Comparison of ENCODE assay signal across 16 cellular contexts in the genomic region with DNA sequence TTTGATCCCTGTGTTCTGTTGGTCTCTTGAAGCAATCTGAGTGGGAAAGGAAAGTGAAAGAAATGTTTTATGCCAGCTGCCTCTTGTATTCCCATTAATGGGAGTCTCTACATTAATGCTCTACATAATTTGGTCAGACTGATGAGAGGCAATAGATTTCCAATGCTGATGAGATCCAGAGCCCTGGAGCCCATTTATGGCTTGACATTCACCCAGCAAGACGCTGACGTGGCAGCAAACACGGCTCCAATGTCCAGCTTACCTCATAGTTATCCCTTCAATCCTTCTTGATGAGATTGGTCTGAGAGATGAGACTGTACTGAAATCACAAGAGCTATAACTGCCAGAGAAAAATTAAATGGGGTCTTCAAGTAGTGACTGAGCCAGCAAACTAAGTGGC. TPM values are rescaled to one million over a fixed set of nuclear protein-coding genes. Genes with fewer than 3 reads are reported as not detected.
A peak's percentile ranks its signal among the peaks of the same experiment; 100 is the strongest.
DNase-seq lines count a peak whose midpoint lies in the region; ATAC-seq and TF ChIP-seq lines count a peak whose summit lies in the region.
"Had no signal": no experiment of that assay in that cellular context is flagged by ENCODE, and none has a peak within 500 bp of the region (broad histone marks: within the 10 kb centered on the region; RNA-seq: fewer than 3 reads in every experiment).

No MANE protein-coding gene starts in this region.

- DNase-seq in activated B cell treated with CpG ODN at 0.5 μM for 24 hours (no peak), tibial nerve (ENCODE audit: low spot score in 2 of 2) (no peak), G401 (ENCODE audit: low spot score) (no peak)
- DNase-seq: activated naive CD8-positive, alpha-beta T cell treated with anti-CD3 and anti-CD28 coated beads, Interleukin-2, amount 10 ng/mL, durations not matched to agents 7 days and 5 days; GOT3; NCI-H1092; NCI-H1930; NCI-H69; pancreas; T1000 had no signal

- no peak for ATAC-seq in activated B cell treated with CpG ODN at 0.5 μM for 24 hours (ENCODE audit: low read depth)
- no peak for ATAC-seq in HG02610 (IDR thresholded peaks at IDR 0.05; ENCODE audit: unreplicated experiment)
- no peak for ATAC-seq in HG03571 (IDR thresholded peaks at IDR 0.05; ENCODE audit: unreplicated experiment)
- ATAC-seq: natural killer cell treated with Interleukin-12 subunit alpha and Interleukin-12 subunit beta and Interleukin-15 and Interleukin-18, amount 100 ng/mL, for 72 hours; pancreas had no signal

- 55 to 69% methylated on average over 3 of the region's 3 CpGs for WGBS in tibial nerve, 2 donors

- no peak for TF ChIP-seq EP300 in tibial nerve (IDR thresholded peaks at IDR 0.05)

- H3K27ac Mint-ChIP-seq in activated B cell treated with CpG ODN at 0.5 μM for 24 hours (peak overlapping the region; percentile 43), brain (peak overlapping the region in 3 of 5 experiments; percentile 64 to 68 (median 64))
- H3K27ac Mint-ChIP-seq: activated naive CD8-positive, alpha-beta T cell treated with anti-CD3 and anti-CD28 coated beads, Interleukin-2, amount 10 ng/mL, durations not matched to agents 7 days and 5 days; natural killer cell treated with Interleukin-12 subunit alpha and Interleukin-12 subunit beta and Interleukin-15 and Interleukin-18, amount 100 ng/mL, for 72 hours; type B pancreatic cell had no signal

- H3K9me3 ChIP-seq in muscle layer of colon (ENCODE audit: low read length) (no peaks in the 10 kb centered on the region), tibial nerve (no peaks in the 10 kb centered on the region)
- H3K9me3 ChIP-seq: pancreas had no signal

- TF ChIP-seq CTCF in activated B cell treated with CpG ODN at 0.5 μM for 24 hours (IDR thresholded peaks at IDR 0.05) (no peak), brain (conservative IDR thresholded peaks at IDR 0.05) (no peak), tibial nerve (IDR thresholded peaks at IDR 0.05) (no peak)

- TF ChIP-seq POLR2A in tibial nerve (IDR thresholded peaks at IDR 0.05), result no peak

- H3K27me3 ChIP-seq in muscle layer of colon (ENCODE audit: control insufficient read depth in 1 of 2, insufficient read depth in 2 of 2, low read length in 2 of 2) (no peaks in the 10 kb centered on the region), tibial nerve (no peaks in the 10 kb centered on the region)
- H3K27me3 ChIP-seq: pancreas had no signal

- H3K36me3 Mint-ChIP-seq in activated B cell treated with CpG ODN at 0.5 μM for 24 hours (ENCODE audit: low read depth) (peaks cover 34% of the 10 kb centered on the region), brain (peaks cover 12% of the 10 kb centered on the region)

- H3K27ac ChIP-seq in muscle layer of colon (ENCODE audit: low read depth, low read length) (peak overlapping the region; percentile 61), tibial nerve (peak overlapping the region in 3 of 4 donors; percentile 19 to 45 (median 41))
- H3K27ac ChIP-seq: pancreas had no signal

- intact Hi-C loops in activated B cell treated with CpG ODN at 0.5 μM for 24 hours (cut with micrococcal nuclease), result no loop called here

- CTCF ChIA-PET in activated B cell treated with CpG ODN at 0.5 μM for 24 hours (lab: Charles Lee), result interaction anchor here (0.8 to 8.2 kb wide), 3 partner anchors 12 to 49 kb away, joined by 3 to 89 read pairs (median 4); a partner anchor contains a TSS

- POLR2A ChIA-PET in activated B cell treated with CpG ODN at 0.5 μM for 24 hours (lab: Charles Lee), result interaction anchor here (0.9 to 1.7 kb wide), 2 partner anchors 9 to 55 kb away, joined by 4 to 5 read pairs; no protein-coding TSS in a partner anchor

- H3K4me1 ChIP-seq in muscle layer of colon (ENCODE audit: insufficient read depth, low read length) (peaks cover 19% of the 10 kb centered on the region), tibial nerve (peaks cover 0 to 11% (median 0%) of the 10 kb centered on the region in 4 donors)
- H3K4me1 ChIP-seq: pancreas had no signal

- H3K4me1 Mint-ChIP-seq in activated B cell treated with CpG ODN at 0.5 μM for 24 hours, result peaks cover 52% of the 10 kb centered on the region
- H3K4me1 Mint-ChIP-seq in brain, result no peaks in the 10 kb centered on the region

- H3K36me3 ChIP-seq in muscle layer of colon (ENCODE audit: insufficient read depth, low read length) (peaks cover 23% of the 10 kb centered on the region), tibial nerve (peaks cover 0 to 31% (median 0%) of the 10 kb centered on the region in 3 donors)

- no peaks in the 10 kb centered on the region for H3K27me3 Mint-ChIP-seq in activated B cell treated with CpG ODN at 0.5 μM for 24 hours
- H3K27me3 Mint-ChIP-seq in brain, result peaks cover 1% of the 10 kb centered on the region
- H3K27me3 Mint-ChIP-seq: activated naive CD8-positive, alpha-beta T cell treated with anti-CD3 and anti-CD28 coated beads, Interleukin-2, amount 10 ng/mL, durations not matched to agents 7 days and 5 days; natural killer cell treated with Interleukin-12 subunit alpha and Interleukin-12 subunit beta and Interleukin-15 and Interleukin-18, amount 100 ng/mL, for 72 hours; type B pancreatic cell had no signal

- H3K9me3 Mint-ChIP-seq in activated B cell treated with CpG ODN at 0.5 μM for 24 hours, result no peaks in the 10 kb centered on the region
- peaks cover 0 to 5% (median 0%) of the 10 kb centered on the region in 5 experiments for H3K9me3 Mint-ChIP-seq in brain
- H3K9me3 Mint-ChIP-seq: natural killer cell treated with Interleukin-12 subunit alpha and Interleukin-12 subunit beta and Interleukin-15 and Interleukin-18, amount 100 ng/mL, for 72 hours; type B pancreatic cell had no signal

- no peak overlapping the region for H3K9ac ChIP-seq in muscle layer of colon (ENCODE audit: low read length)

- in situ Hi-C loops in G401 (cut with HindIII; ENCODE audit: low sequenced_read_pairs), result no loop called here

- H3K4me3 Mint-ChIP-seq in activated B cell treated with CpG ODN at 0.5 μM for 24 hours, result no peak overlapping the region
- H3K4me3 Mint-ChIP-seq in brain, result no peak overlapping the region
- H3K4me3 Mint-ChIP-seq: activated naive CD8-positive, alpha-beta T cell treated with anti-CD3 and anti-CD28 coated beads, Interleukin-2, amount 10 ng/mL, durations not matched to agents 7 days and 5 days; natural killer cell treated with Interleukin-12 subunit alpha and Interleukin-12 subunit beta and Interleukin-15 and Interleukin-18, amount 100 ng/mL, for 72 hours; type B pancreatic cell had no signal

- H3K4me3 ChIP-seq in muscle layer of colon (ENCODE audit: low read depth in 1 of 2, low read length in 2 of 2), result peak overlapping the region in 1 of 2 donors; percentile 25
- peak overlapping the region in 1 of 4 donors; percentile 3 for H3K4me3 ChIP-seq in tibial nerve
- H3K4me3 ChIP-seq: pancreas had no signal

RNA-seq across cellular contexts. Expression of a gene that starts 7.1 kb away (rescaled TPM):
- total RNA-seq in activated B cell treated with CpG ODN at 0.5 μM for 24 hours (0.39 and 0.71 TPM in 2 replicates), tibial nerve (under 1 TPM in 2 of 4 donors, not detected in 2; 0.30 to 0.59 TPM)
- polyA plus RNA-seq in brain (ENCODE audit: insufficient read depth, low read depth, low replicate concordance), result not detected
- total RNA-seq in G401 (2014; rRNA removed; shearing (Covaris generic)), result 1.6 TPM in 1 of 2 replicates, not detected in the other

RNA-seq across cellular contexts. Expression of a gene that starts 21.6 kb away (rescaled TPM):
- total RNA-seq in activated B cell treated with CpG ODN at 0.5 μM for 24 hours, result 23.0 and 27.6 TPM in 2 replicates
- polyA plus RNA-seq in brain (ENCODE audit: insufficient read depth, low read depth, low replicate concordance), result 11.2 TPM
- total RNA-seq in tibial nerve, result 10 to 100 TPM in 1 of 4 donors, 1 to 10 TPM in 3; 4.8 to 10.2 (median 6.6) TPM
- total RNA-seq in G401 (2014; rRNA removed; shearing (Covaris generic)), result 17.4 and 23.9 TPM in 2 replicates

RNA-seq across cellular contexts. Expression of a gene that starts 31.9 kb away (rescaled TPM):
- total RNA-seq in activated B cell treated with CpG ODN at 0.5 μM for 24 hours (20.4 and 22.1 TPM in 2 replicates), tibial nerve (10 to 100 TPM; 29.3 to 42.2 (median 38.6) TPM)
- 12.0 TPM for polyA plus RNA-seq in brain (ENCODE audit: insufficient read depth, low read depth, low replicate concordance)
- 44.2 TPM in 2 replicates for total RNA-seq in G401 (2014; rRNA removed; shearing (Covaris generic))

RNA-seq across cellular contexts. Expression of a gene that starts 40.7 kb away (rescaled TPM):
- total RNA-seq in activated B cell treated with CpG ODN at 0.5 μM for 24 hours (not detected in 2 replicates), tibial nerve (not detected)
- polyA plus RNA-seq in brain (ENCODE audit: insufficient read depth, low read depth, low replicate concordance), result 4.5 TPM
- 0.85 TPM in 1 of 2 replicates, not detected in the other for total RNA-seq in G401 (2014; rRNA removed; shearing (Covaris generic))
- total RNA-seq: pancreas had no signal

RNA-seq across cellular contexts. Expression of a gene that starts 50.7 kb away (rescaled TPM):
- total RNA-seq in activated B cell treated with CpG ODN at 0.5 μM for 24 hours (12.6 and 13.3 TPM in 2 replicates), tibial nerve (1 to 10 TPM; 3.6 to 6.8 (median 5.4) TPM)
- 2.9 TPM for polyA plus RNA-seq in brain (ENCODE audit: insufficient read depth, low read depth, low replicate concordance)
- 5.3 and 9.1 TPM in 2 replicates for total RNA-seq in G401 (2014; rRNA removed; shearing (Covaris generic))
